Comparison of ENCODE assay signal across 1 cellular context in the genomic region with DNA sequence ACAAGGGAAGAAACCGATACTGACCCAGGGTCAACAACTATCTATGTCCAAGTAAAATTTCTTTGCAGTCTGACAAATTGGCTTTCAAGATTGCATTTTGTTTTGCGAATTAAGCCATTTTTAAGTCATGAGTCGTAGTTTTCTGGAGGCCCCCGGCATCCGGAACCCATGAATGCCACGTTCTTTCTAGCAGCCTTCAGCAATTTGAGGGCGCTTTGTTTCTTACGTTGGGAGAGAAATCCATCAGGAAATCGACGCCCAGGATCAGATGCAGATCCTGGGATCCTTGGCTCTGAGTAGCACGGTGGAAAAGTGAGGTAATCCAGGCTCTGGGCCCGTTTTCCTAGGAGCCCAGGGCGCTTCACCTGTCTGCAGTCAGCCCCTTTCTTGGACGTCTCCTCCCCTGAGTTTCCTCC.
TF ChIP-seq lines count a peak whose summit lies in the region.

No MANE protein-coding gene starts in this region.

TF ChIP-seq in SK-N-SH, 30 proteins besides CTCF, POLR2A, EP300 and RAD21 (continued from another document):
- TF ChIP-seq, protein P1, sequence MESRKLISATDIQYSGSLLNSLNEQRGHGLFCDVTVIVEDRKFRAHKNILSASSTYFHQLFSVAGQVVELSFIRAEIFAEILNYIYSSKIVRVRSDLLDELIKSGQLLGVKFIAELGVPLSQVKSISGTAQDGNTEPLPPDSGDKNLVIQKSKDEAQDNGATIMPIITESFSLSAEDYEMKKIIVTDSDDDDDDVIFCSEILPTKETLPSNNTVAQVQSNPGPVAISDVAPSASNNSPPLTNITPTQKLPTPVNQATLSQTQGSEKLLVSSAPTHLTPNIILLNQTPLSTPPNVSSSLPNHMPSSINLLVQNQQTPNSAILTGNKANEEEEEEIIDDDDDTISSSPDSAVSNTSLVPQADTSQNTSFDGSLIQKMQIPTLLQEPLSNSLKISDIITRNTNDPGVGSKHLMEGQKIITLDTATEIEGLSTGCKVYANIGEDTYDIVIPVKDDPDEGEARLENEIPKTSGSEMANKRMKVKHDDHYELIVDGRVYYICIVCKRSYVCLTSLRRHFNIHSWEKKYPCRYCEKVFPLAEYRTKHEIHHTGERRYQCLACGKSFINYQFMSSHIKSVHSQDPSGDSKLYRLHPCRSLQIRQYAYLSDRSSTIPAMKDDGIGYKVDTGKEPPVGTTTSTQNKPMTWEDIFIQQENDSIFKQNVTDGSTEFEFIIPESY (IDR thresholded peaks at IDR 0.05; ENCODE audit: borderline replicate concordance, low read depth): no peak
TF ChIP-seq in SK-N-SH: peak in this region for 0.
